Comparison of ENCODE assay signal across 31 cellular contexts in genomic region chr19:2338751-2339643, GRCh38. TPM values are rescaled to one million over a fixed set of nuclear protein-coding genes. Genes with fewer than 3 reads are reported as not detected.
"Had no signal": no experiment of that assay in that cellular context is flagged by ENCODE, and none has a peak within 500 bp of the region (broad histone marks: within the 10 kb centered on the region; RNA-seq: fewer than 3 reads in every experiment).

No MANE protein-coding gene starts in this region.

- H3K27me3 Mint-ChIP-seq: activated naive CD4-positive, alpha-beta T cell treated with anti-CD3 and anti-CD28 coated beads, Interleukin-2, amount 10 ng/mL, durations not matched to agents 7 days and 5 days; activated naive CD8-positive, alpha-beta T cell treated with anti-CD3 and anti-CD28 coated beads, Interleukin-2, amount 10 ng/mL, durations not matched to agents 7 days and 5 days; naive B cell had no signal

- H3K36me3 Mint-ChIP-seq: stimulated activated effector memory CD8-positive, alpha-beta T cell treated with anti-CD3 and anti-CD28 coated beads, Interleukin-12 subunit alpha, Interleukin-12 subunit beta, amount 100 ng/mL, for 72 hours had no signal

- H3K9me3 Mint-ChIP-seq: stimulated activated effector memory CD8-positive, alpha-beta T cell treated with anti-CD3 and anti-CD28 coated beads, Interleukin-12 subunit alpha, Interleukin-12 subunit beta, amount 100 ng/mL, for 72 hours had no signal

- H3K4me3 Mint-ChIP-seq: activated naive CD4-positive, alpha-beta T cell treated with anti-CD3 and anti-CD28 coated beads, Interleukin-2, amount 10 ng/mL, durations not matched to agents 7 days and 5 days; activated naive CD8-positive, alpha-beta T cell treated with anti-CD3 and anti-CD28 coated beads, Interleukin-2, amount 10 ng/mL, durations not matched to agents 7 days and 5 days; naive B cell; stimulated activated effector memory CD8-positive, alpha-beta T cell treated with anti-CD3 and anti-CD28 coated beads, Interleukin-12 subunit alpha, Interleukin-12 subunit beta, amount 100 ng/mL, for 72 hours; T-helper 1 cell treated with Interleukin-12 subunit alpha and Interleukin-12 subunit beta and Interleukin-4 antibody, amounts not matched to agents 30 μg/mL and 1 μg/mL, for 36 hours had no signal

- DNase-seq: activated CD4-positive, alpha-beta T cell treated with anti-CD3 and anti-CD28 coated beads for 48 hours; activated CD4-positive, alpha-beta T cell treated with anti-CD3 and anti-CD28 coated beads, Interleukin-2, amount 50 U/mL, for 48 hours; activated CD8-positive, alpha-beta memory T cell treated with anti-CD3 and anti-CD28 coated beads for 24 hours; activated effector memory CD4-positive, alpha-beta T cell treated with anti-CD3 and anti-CD28 coated beads, Interleukin-2, amount 50 U/mL, for 16 hours; activated naive CD4-positive, alpha-beta T cell treated with anti-CD3 and anti-CD28 coated beads, Interleukin-2, amount 10 ng/mL, durations not matched to agents 7 days and 5 days; activated naive CD8-positive, alpha-beta T cell treated with anti-CD3 and anti-CD28 coated beads, Interleukin-2, amount 10 ng/mL, durations not matched to agents 7 days and 5 days; brain microvascular endothelial cell; caudate nucleus; foreskin keratinocyte; left ventricle myocardium superior; naive B cell; nucleus accumbens; retina; sigmoid colon; small intestine; stimulated activated CD4-positive, alpha-beta T cell treated with anti-CD3 and anti-CD28 coated beads, Interleukin-4, amount 100 ng/mL, for 24 hours; stomach; SW 1271; T-helper 9 cell; tibial artery had no signal

- ATAC-seq: foreskin keratinocyte; left ventricle myocardium superior; pancreas; stimulated activated effector memory CD8-positive, alpha-beta T cell treated with anti-CD3 and anti-CD28 coated beads, Interleukin-12 subunit alpha, Interleukin-12 subunit beta, amount 100 ng/mL, for 72 hours had no signal

- H3K27ac Mint-ChIP-seq: activated naive CD4-positive, alpha-beta T cell treated with anti-CD3 and anti-CD28 coated beads, Interleukin-2, amount 10 ng/mL, durations not matched to agents 7 days and 5 days; activated naive CD8-positive, alpha-beta T cell treated with anti-CD3 and anti-CD28 coated beads, Interleukin-2, amount 10 ng/mL, durations not matched to agents 7 days and 5 days; stimulated activated effector memory CD8-positive, alpha-beta T cell treated with anti-CD3 and anti-CD28 coated beads, Interleukin-12 subunit alpha, Interleukin-12 subunit beta, amount 100 ng/mL, for 72 hours; T-helper 1 cell treated with Interleukin-12 subunit alpha and Interleukin-12 subunit beta and Interleukin-4 antibody, amounts not matched to agents 30 μg/mL and 1 μg/mL, for 36 hours had no signal

RNA-seq across cellular contexts. Expression of gene TMPRSS9, which starts 21.1 kb away (rescaled TPM):
- total RNA-seq: endothelial cell of umbilical vein, foreskin keratinocyte, glomerular endothelial cell, left ventricle myocardium superior, mesenteric fat pad, suprapubic skin, ureter had no signal

RNA-seq across cellular contexts. Expression of gene LINGO3, which starts 31.0 kb away (rescaled TPM):
- total RNA-seq: astrocyte, endothelial cell of umbilical vein, esophagus muscularis mucosa, foreskin keratinocyte, glomerular endothelial cell, left ventricle myocardium superior, lung microvascular endothelial cell, mesenteric fat pad, stomach, suprapubic skin, ureter had no signal

RNA-seq across cellular contexts. Expression of gene PEAK3, which starts 57.0 kb away (rescaled TPM):
- total RNA-seq: endothelial cell of umbilical vein, foreskin keratinocyte, glomerular endothelial cell had no signal
